Comparison of ENCODE assay signal across 9 cellular contexts in genomic region chr1:154158307-154159125, GRCh38. TPM values are rescaled to one million over a fixed set of nuclear protein-coding genes. Genes with fewer than 3 reads are reported as not detected.
A peak's percentile ranks its signal among the peaks of the same experiment; 100 is the strongest.
DNase-seq lines count a peak whose midpoint lies in the region; ATAC-seq and TF ChIP-seq lines count a peak whose summit lies in the region.
"Had no signal": no experiment of that assay in that cellular context is flagged by ENCODE, and none has a peak within 500 bp of the region (broad histone marks: within the 10 kb centered on the region; RNA-seq: fewer than 3 reads in every experiment).

No MANE protein-coding gene starts in this region.

- H2AFZ ChIP-seq in Loucy (ENCODE audit: low read length), result no peak overlapping the region

- H3K36me3 ChIP-seq in Loucy (ENCODE audit: insufficient read depth, low read length) (peaks cover 92% of the 10 kb centered on the region), ascending aorta (peaks cover 29 to 55% of the 10 kb centered on the region in 2 donors)

- peaks cover 81% of the 10 kb centered on the region for H3K36me3 Mint-ChIP-seq in activated CD8-positive, alpha-beta memory T cell treated with anti-CD3 and anti-CD28 coated beads, Interleukin-2, amount 10 ng/mL, durations not matched to agents 7 days and 5 days
- H3K36me3 Mint-ChIP-seq in stimulated activated naive B cell treated with anti-CD40 and anti-IgM and Interleukin-4, amounts not matched to agents 10 μg/mL and 1 μg/mL and 100 μg/mL, for 72 hours, result peaks cover 74 to 76% of the 10 kb centered on the region in 2 donors

- peaks cover 69% of the 10 kb centered on the region for H3K4me1 Mint-ChIP-seq in activated CD8-positive, alpha-beta memory T cell treated with anti-CD3 and anti-CD28 coated beads, Interleukin-2, amount 10 ng/mL, durations not matched to agents 7 days and 5 days
- peaks cover 28 to 29% of the 10 kb centered on the region in 2 donors for H3K4me1 Mint-ChIP-seq in stimulated activated naive B cell treated with anti-CD40 and anti-IgM and Interleukin-4, amounts not matched to agents 10 μg/mL and 1 μg/mL and 100 μg/mL, for 72 hours

- peaks cover 33% of the 10 kb centered on the region for H3K79me2 ChIP-seq in Loucy (ENCODE audit: insufficient read depth, low read length)

- H3K27me3 ChIP-seq in Loucy (ENCODE audit: insufficient read depth, low read length, poor library complexity, severe bottlenecking) (no peaks in the 10 kb centered on the region), ascending aorta (no peaks in the 10 kb centered on the region)
- H3K27me3 ChIP-seq: right lobe of liver had no signal

- TF ChIP-seq CTCF in Loucy (conservative IDR thresholded peaks at IDR 0.05; ENCODE audit: low read length) (no peak), ascending aorta (IDR thresholded peaks at IDR 0.05) (no peak)

- intact Hi-C loops in ascending aorta (cut with DNase I), result loop anchor here (10.0 kb wide), 1 partner anchor 364 kb away; no protein-coding TSS in a partner anchor

- H3F3A ChIP-seq in Loucy (ENCODE audit: low read depth), result no peaks in the 10 kb centered on the region; the same call in 1 of the 2 replicates

- H3K9me3 ChIP-seq in Loucy (ENCODE audit: insufficient read depth, low read depth, low read length) (peaks cover 4% of the 10 kb centered on the region; the same call in 1 of the 2 replicates), ascending aorta (no peaks in the 10 kb centered on the region)
- H3K9me3 ChIP-seq: right lobe of liver had no signal

- H3K9me3 Mint-ChIP-seq in activated CD8-positive, alpha-beta memory T cell treated with anti-CD3 and anti-CD28 coated beads, Interleukin-2, amount 10 ng/mL, durations not matched to agents 7 days and 5 days (ENCODE audit: low read depth), result peaks cover 3% of the 10 kb centered on the region
- H3K9me3 Mint-ChIP-seq in stimulated activated naive B cell treated with anti-CD40 and anti-IgM and Interleukin-4, amounts not matched to agents 10 μg/mL and 1 μg/mL and 100 μg/mL, for 72 hours, result peaks cover 1 to 3% of the 10 kb centered on the region in 2 donors

- no peaks in the 10 kb centered on the region for H3K27me3 Mint-ChIP-seq in activated CD8-positive, alpha-beta memory T cell treated with anti-CD3 and anti-CD28 coated beads, Interleukin-2, amount 10 ng/mL, durations not matched to agents 7 days and 5 days
- no peaks in the 10 kb centered on the region for H3K27me3 Mint-ChIP-seq in stimulated activated naive B cell treated with anti-CD40 and anti-IgM and Interleukin-4, amounts not matched to agents 10 μg/mL and 1 μg/mL and 100 μg/mL, for 72 hours

- H3K9ac ChIP-seq in Loucy (ENCODE audit: low read depth, low read length, poor library complexity, severe bottlenecking), result peak overlapping the region; percentile 10

- H3K4me3 ChIP-seq in Loucy (ENCODE audit: low read length, poor library complexity, severe bottlenecking) (no peak overlapping the region), ascending aorta (no peak overlapping the region)
- H3K4me3 ChIP-seq: right lobe of liver had no signal

- H4K20me1 ChIP-seq in Loucy (ENCODE audit: insufficient read depth, low read length, poor library complexity, severe bottlenecking), result peaks cover 30% of the 10 kb centered on the region

- H3K4me2 ChIP-seq in Loucy (ENCODE audit: low read depth, low read length, poor library complexity, severe bottlenecking), result peak overlapping the region; percentile 37

- DNase-seq in activated CD8-positive, alpha-beta memory T cell treated with anti-CD3 and anti-CD28 coated beads, Interleukin-2, amount 10 ng/mL, durations not matched to agents 7 days and 5 days, result no peak
- no peak for DNase-seq in activated CD8-positive, alpha-beta memory T cell treated with anti-CD3 and anti-CD28 coated beads for 24 hours
- DNase-seq in ascending aorta (ENCODE audit: low spot score in 2 of 2) (no peak), NCI-H345 (lab: John Stamatoyannopoulos, UW) (no peak), inferior parietal cortex (ENCODE audit: extremely low spot score) (no peak), NCI-H2107 (lab: John Stamatoyannopoulos, UW) (no peak)
- no peak for DNase-seq in stimulated activated naive B cell treated with anti-CD40 and anti-IgM and Interleukin-4, amounts not matched to agents 10 μg/mL and 1 μg/mL and 100 μg/mL, for 72 hours
- DNase-seq: right lobe of liver had no signal

- peak overlapping the region; percentile 88 to 94 for H3K27ac ChIP-seq in ascending aorta
- H3K27ac ChIP-seq: right lobe of liver had no signal

- H3K27ac Mint-ChIP-seq in activated CD8-positive, alpha-beta memory T cell treated with anti-CD3 and anti-CD28 coated beads, Interleukin-2, amount 10 ng/mL, durations not matched to agents 7 days and 5 days, result peak overlapping the region; percentile 92
- H3K27ac Mint-ChIP-seq in stimulated activated naive B cell treated with anti-CD40 and anti-IgM and Interleukin-4, amounts not matched to agents 10 μg/mL and 1 μg/mL and 100 μg/mL, for 72 hours, result peak overlapping the region; percentile 89

- peak; percentile 8 for ATAC-seq in activated CD8-positive, alpha-beta memory T cell treated with anti-CD3 and anti-CD28 coated beads, Interleukin-2, amount 10 ng/mL, durations not matched to agents 7 days and 5 days
- peak; percentile 83 to 84 for ATAC-seq in stimulated activated naive B cell treated with anti-CD40 and anti-IgM and Interleukin-4, amounts not matched to agents 10 μg/mL and 1 μg/mL and 100 μg/mL, for 72 hours (replicated peaks)

- peak overlapping the region; percentile 53 for H3K4me3 Mint-ChIP-seq in activated CD8-positive, alpha-beta memory T cell treated with anti-CD3 and anti-CD28 coated beads, Interleukin-2, amount 10 ng/mL, durations not matched to agents 7 days and 5 days
- H3K4me3 Mint-ChIP-seq in stimulated activated naive B cell treated with anti-CD40 and anti-IgM and Interleukin-4, amounts not matched to agents 10 μg/mL and 1 μg/mL and 100 μg/mL, for 72 hours, result peak overlapping the region in 1 of 2 donors; percentile 69

- CTCF ChIA-PET in activated CD8-positive, alpha-beta memory T cell treated with anti-CD3 and anti-CD28 coated beads, Interleukin-2, amount 10 ng/mL, durations not matched to agents 7 days and 5 days (lab: Charles Lee), result interaction anchor here (1.0 to 2.1 kb wide), 10 partner anchors 9 to 240 kb away, joined by 3 to 6 read pairs (median 4); partner anchors contain the start of genes RAB13 and UBAP2L

- H3K4me1 ChIP-seq in Loucy (ENCODE audit: insufficient read depth, low read length, poor library complexity, severe bottlenecking), result peaks cover 10% of the 10 kb centered on the region
- peaks cover 0 to 23% of the 10 kb centered on the region in 2 donors for H3K4me1 ChIP-seq in ascending aorta

- H3K9me2 ChIP-seq in Loucy (replicated peaks; ENCODE audit: low read depth, low read length), result no peaks in the 10 kb centered on the region

RNA-seq across cellular contexts. Expression of gene NUP210L, which starts 3.6 kb away (rescaled TPM):
- under 1 TPM in 1 of 2 experiments, not detected in 1; 0.09 TPM for total RNA-seq in activated CD8-positive, alpha-beta memory T cell treated with anti-CD3 and anti-CD28 coated beads, Interleukin-2, amount 10 ng/mL, durations not matched to agents 7 days and 5 days
- not detected for total RNA-seq in ascending aorta

RNA-seq across cellular contexts. Expression of gene TPM3, which starts 33.4 kb away (rescaled TPM):
- total RNA-seq in activated CD8-positive, alpha-beta memory T cell treated with anti-CD3 and anti-CD28 coated beads, Interleukin-2, amount 10 ng/mL, durations not matched to agents 7 days and 5 days, result 100 to 1,000 TPM; 678 to 780 TPM
- 254 TPM for total RNA-seq in ascending aorta

RNA-seq across cellular contexts. Expression of gene CFAP141, which starts 47.6 kb away (rescaled TPM):
- total RNA-seq in activated CD8-positive, alpha-beta memory T cell treated with anti-CD3 and anti-CD28 coated beads, Interleukin-2, amount 10 ng/mL, durations not matched to agents 7 days and 5 days, result not detected
- total RNA-seq in ascending aorta, result not detected
- total RNA-seq: right lobe of liver had no signal
